In the genomic region with DNA sequence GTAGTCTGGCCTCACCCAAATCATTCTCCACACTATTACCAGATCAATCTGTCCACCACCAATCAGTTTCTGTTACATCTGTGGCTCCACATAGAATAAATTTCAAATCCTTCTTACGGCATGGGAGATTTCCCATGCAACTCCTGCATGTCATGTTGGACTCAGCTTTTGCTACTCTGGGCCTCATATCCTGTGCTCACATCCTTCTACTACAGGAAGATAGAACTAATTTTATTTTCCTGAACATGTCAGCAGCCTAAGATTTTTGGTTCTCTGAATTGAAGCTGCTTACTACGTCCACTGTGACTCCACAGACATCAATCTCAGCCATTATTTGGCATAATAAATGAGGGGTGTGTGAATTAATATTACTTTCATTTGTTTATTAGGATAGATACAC, we compare ENCODE assay signal across 24 cellular contexts.
"Had no signal": no experiment of that assay in that cellular context is flagged by ENCODE, and none has a peak within 500 bp of the region (broad histone marks: within the 10 kb centered on the region; RNA-seq: fewer than 3 reads in every experiment).

No MANE protein-coding gene starts in this region.

- H3K27me3 Mint-ChIP-seq: naive thymus-derived CD4-positive, alpha-beta T cell; natural killer cell treated with Interleukin-12 subunit alpha and Interleukin-12 subunit beta and Interleukin-15 and Interleukin-18, amount 100 ng/mL, for 72 hours; progenitor cell of endocrine pancreas; stimulated activated memory B cell treated with anti-CD40 and anti-IgM and Interleukin-4, amounts not matched to agents 10 μg/mL and 1 μg/mL and 100 μg/mL, for 72 hours; stimulated activated naive CD8-positive, alpha-beta T cell treated with anti-CD3 and anti-CD28 coated beads, Interleukin-15, amount 100 ng/mL, for 72 hours had no signal

- H3K4me3 Mint-ChIP-seq: naive thymus-derived CD4-positive, alpha-beta T cell; natural killer cell treated with Interleukin-12 subunit alpha and Interleukin-12 subunit beta and Interleukin-15 and Interleukin-18, amount 100 ng/mL, for 72 hours; stimulated activated memory B cell treated with anti-CD40 and anti-IgM and Interleukin-4, amounts not matched to agents 10 μg/mL and 1 μg/mL and 100 μg/mL, for 72 hours; stimulated activated naive CD8-positive, alpha-beta T cell treated with anti-CD3 and anti-CD28 coated beads, Interleukin-15, amount 100 ng/mL, for 72 hours had no signal

- H3K4me3 ChIP-seq: left ventricle myocardium inferior, lung, mucosa of descending colon, ovary, right atrium auricular region, right lobe of liver, smooth muscle cell, testis, thyroid gland, transverse colon, upper lobe of left lung, vagina had no signal

- H3K36me3 ChIP-seq: left ventricle myocardium inferior, ovary, right atrium auricular region, right lobe of liver, thyroid gland, transverse colon, upper lobe of left lung, vagina had no signal

- H3K36me3 Mint-ChIP-seq: naive thymus-derived CD4-positive, alpha-beta T cell; natural killer cell treated with Interleukin-12 subunit alpha and Interleukin-12 subunit beta and Interleukin-15 and Interleukin-18, amount 100 ng/mL, for 72 hours; stimulated activated memory B cell treated with anti-CD40 and anti-IgM and Interleukin-4, amounts not matched to agents 10 μg/mL and 1 μg/mL and 100 μg/mL, for 72 hours had no signal

- H3K4me1 ChIP-seq: left ventricle myocardium inferior, right atrium auricular region, right lobe of liver, testis, thyroid gland, transverse colon, upper lobe of left lung, vagina had no signal

- H3K27ac Mint-ChIP-seq: naive thymus-derived CD4-positive, alpha-beta T cell; natural killer cell treated with Interleukin-12 subunit alpha and Interleukin-12 subunit beta and Interleukin-15 and Interleukin-18, amount 100 ng/mL, for 72 hours; progenitor cell of endocrine pancreas; stimulated activated memory B cell treated with anti-CD40 and anti-IgM and Interleukin-4, amounts not matched to agents 10 μg/mL and 1 μg/mL and 100 μg/mL, for 72 hours; stimulated activated naive CD8-positive, alpha-beta T cell treated with anti-CD3 and anti-CD28 coated beads, Interleukin-15, amount 100 ng/mL, for 72 hours had no signal

- DNase-seq: islet precursor cell; left ventricle myocardium inferior; midbrain; mucosa of descending colon; naive thymus-derived CD4-positive, alpha-beta T cell; ovary; right lobe of liver; stimulated activated CD4-positive, alpha-beta T cell treated with anti-CD3 and anti-CD28 coated beads, Interleukin-1b, Interleukin-23, amount 100 ng/mL, for 48 hours; stimulated activated CD4-positive, alpha-beta T cell treated with anti-CD3 and anti-CD28 coated beads, Interleukin-2, amount 100 ng/mL, for 48 hours; stimulated activated CD4-positive, alpha-beta T cell treated with anti-CD3 and anti-CD28 coated beads, Interleukin-4, amount 100 ng/mL, for 4 hours; stimulated activated CD8-positive, alpha-beta memory T cell treated with anti-CD3 and anti-CD28 coated beads, Interleukin-4, amount 100 ng/mL, for 48 hours; stimulated activated naive CD4-positive, alpha-beta T cell treated with Interleukin-2 at 50 U/mL for 16 hours; stimulated activated naive CD8-positive, alpha-beta T cell treated with anti-CD3 and anti-CD28 coated beads, Interleukin-15, amount 100 ng/mL, for 72 hours; testis; thyroid gland; transverse colon; upper lobe of left lung had no signal

- H3K4me2 ChIP-seq: smooth muscle cell had no signal

- H3K9me3 ChIP-seq: left ventricle myocardium inferior, mucosa of descending colon, ovary, right atrium auricular region, right lobe of liver, testis, thyroid gland, transverse colon, upper lobe of left lung, vagina had no signal

- H3K27ac ChIP-seq: left ventricle myocardium inferior, ovary, right atrium auricular region, right lobe of liver, testis, thyroid gland, transverse colon, upper lobe of left lung, vagina had no signal

- H3K4me1 Mint-ChIP-seq: naive thymus-derived CD4-positive, alpha-beta T cell; stimulated activated memory B cell treated with anti-CD40 and anti-IgM and Interleukin-4, amounts not matched to agents 10 μg/mL and 1 μg/mL and 100 μg/mL, for 72 hours; stimulated activated naive CD8-positive, alpha-beta T cell treated with anti-CD3 and anti-CD28 coated beads, Interleukin-15, amount 100 ng/mL, for 72 hours had no signal

- H3K27me3 ChIP-seq: ovary, right atrium auricular region, right lobe of liver, testis, thyroid gland, transverse colon, upper lobe of left lung, vagina had no signal
